In genomic region chr12:52155048-52155868, GRCh38 we compare ENCODE assay signal across 2 cellular contexts.
TF ChIP-seq lines count a peak whose summit lies in the region.

No MANE protein-coding gene starts in this region.

TF ChIP-seq in HCT116, 20 proteins besides CTCF, POLR2A, EP300 and RAD21:
- no peak for TF ChIP-seq EGR1 (IDR thresholded peaks at IDR 0.05; ENCODE audit: low read depth)
- no peak for TF ChIP-seq ELF1 (IDR thresholded peaks at IDR 0.05; ENCODE audit: borderline replicate concordance, low read depth)
- no peak for TF ChIP-seq REST (IDR thresholded peaks at IDR 0.05; ENCODE audit: low read depth)
- TF ChIP-seq CEBPB (IDR thresholded peaks at IDR 0.05; ENCODE audit: low read depth) = no peak
- TF ChIP-seq, protein P1, sequence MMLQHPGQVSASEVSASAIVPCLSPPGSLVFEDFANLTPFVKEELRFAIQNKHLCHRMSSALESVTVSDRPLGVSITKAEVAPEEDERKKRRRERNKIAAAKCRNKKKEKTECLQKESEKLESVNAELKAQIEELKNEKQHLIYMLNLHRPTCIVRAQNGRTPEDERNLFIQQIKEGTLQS (IDR thresholded peaks at IDR 0.05) = no peak
- no peak for TF ChIP-seq SRF (IDR thresholded peaks at IDR 0.05; ENCODE audit: low read depth)
- TF ChIP-seq EZH2 (IDR thresholded peaks at IDR 0.05) = no peak

TF ChIP-seq in K562, 482 proteins besides CTCF, POLR2A, EP300 and RAD21:
- TF ChIP-seq SMAD1 (IDR thresholded peaks at IDR 0.05; ENCODE audit: low read depth, low read length, partially characterized antibody) = no peak
- no peak for TF ChIP-seq NFIX (CRISPR knock-in tag; IDR thresholded peaks at IDR 0.05; ENCODE audit: low read depth)
- TF ChIP-seq RFX1 (IDR thresholded peaks at IDR 0.05) = 0 out of 2 replicates have a peak, but pooled peaks have one; percentile 20
- TF ChIP-seq FOXJ3 (CRISPR knock-in tag; IDR thresholded peaks at IDR 0.05) = peak; percentile 90
- TF ChIP-seq FOXJ2 (tag; IDR thresholded peaks at IDR 0.05) = peak; percentile 98
